Comparison of ENCODE assay signal across 17 cellular contexts in genomic region chr1:74586253-74586897, GRCh38.
A peak's percentile ranks its signal among the peaks of the same experiment; 100 is the strongest.
DNase-seq lines count a peak whose midpoint lies in the region; ATAC-seq, FAIRE-seq and TF ChIP-seq lines count a peak whose summit lies in the region.
"Had no signal": no experiment of that assay in that cellular context is flagged by ENCODE, and none has a peak within 500 bp of the region (broad histone marks: within the 10 kb centered on the region; RNA-seq: fewer than 3 reads in every experiment).

No MANE protein-coding gene starts in this region.

- H3K9me3 Mint-ChIP-seq in activated CD8-positive, alpha-beta memory T cell treated with anti-CD3 and anti-CD28 coated beads, Interleukin-2, amount 10 ng/mL, durations not matched to agents 7 days and 5 days (ENCODE audit: low read depth) = no peaks in the 10 kb centered on the region
- H3K9me3 Mint-ChIP-seq in central memory CD8-positive, alpha-beta T cell = no peaks in the 10 kb centered on the region

- H3K27ac Mint-ChIP-seq in activated CD8-positive, alpha-beta memory T cell treated with anti-CD3 and anti-CD28 coated beads, Interleukin-2, amount 10 ng/mL, durations not matched to agents 7 days and 5 days = no peak overlapping the region
- H3K27ac Mint-ChIP-seq in central memory CD8-positive, alpha-beta T cell (ENCODE audit: low read depth) = peak overlapping the region; percentile 27

- no peak overlapping the region for H3K27ac ChIP-seq in small intestine (ENCODE audit: low read depth in 1 of 2, low read length in 1 of 2)
- H3K27ac ChIP-seq: Peyer's patch, VCaP had no signal

- peaks cover 28% of the 10 kb centered on the region for H3K27me3 Mint-ChIP-seq in activated CD8-positive, alpha-beta memory T cell treated with anti-CD3 and anti-CD28 coated beads, Interleukin-2, amount 10 ng/mL, durations not matched to agents 7 days and 5 days
- no peaks in the 10 kb centered on the region for H3K27me3 Mint-ChIP-seq in central memory CD8-positive, alpha-beta T cell

- no peaks in the 10 kb centered on the region for H3K36me3 Mint-ChIP-seq in activated CD8-positive, alpha-beta memory T cell treated with anti-CD3 and anti-CD28 coated beads, Interleukin-2, amount 10 ng/mL, durations not matched to agents 7 days and 5 days
- H3K36me3 Mint-ChIP-seq in central memory CD8-positive, alpha-beta T cell (ENCODE audit: insufficient read depth) = no peaks in the 10 kb centered on the region

- no peaks in the 10 kb centered on the region for H3K9me3 ChIP-seq in small intestine (ENCODE audit: control insufficient read depth, low read depth)
- H3K9me3 ChIP-seq: Peyer's patch had no signal

- peak overlapping the region; percentile 12; the same call in 1 of the 2 replicates for H3K4me3 ChIP-seq in LNCaP clone FGC (ENCODE audit: low read depth, low read length)
- no peak overlapping the region for H3K4me3 ChIP-seq in small intestine (ENCODE audit: low read depth in 1 of 2, low read length in 2 of 2)
- H3K4me3 ChIP-seq: Peyer's patch had no signal

- 37 to 67% (median 39%) methylated on average over 4 of the region's 4 CpGs for WGBS in small intestine, 3 donors

- CTCF ChIA-PET in activated CD8-positive, alpha-beta memory T cell treated with anti-CD3 and anti-CD28 coated beads, Interleukin-2, amount 10 ng/mL, durations not matched to agents 7 days and 5 days (lab: Charles Lee) = no interaction called here

- H3K4me3 Mint-ChIP-seq in activated CD8-positive, alpha-beta memory T cell treated with anti-CD3 and anti-CD28 coated beads, Interleukin-2, amount 10 ng/mL, durations not matched to agents 7 days and 5 days = peak overlapping the region; percentile 57
- peak overlapping the region; percentile 57 for H3K4me3 Mint-ChIP-seq in central memory CD8-positive, alpha-beta T cell

- no peak for TF ChIP-seq CTCF in LNCaP clone FGC (IDR thresholded peaks at IDR 0.05; ENCODE audit: control insufficient read depth, extremely low read depth, insufficient read depth)

- H3K36me3 ChIP-seq in small intestine (ENCODE audit: control insufficient read depth in 2 of 2, insufficient read depth in 2 of 2, low read length in 2 of 2) = no peaks in the 10 kb centered on the region
- H3K36me3 ChIP-seq: Peyer's patch had no signal

- no peak for ATAC-seq in activated CD8-positive, alpha-beta memory T cell treated with anti-CD3 and anti-CD28 coated beads, Interleukin-2, amount 10 ng/mL, durations not matched to agents 7 days and 5 days
- ATAC-seq in central memory CD8-positive, alpha-beta T cell (replicated peaks; ENCODE audit: extremely low read depth, poor library complexity, severe bottlenecking) = no peak
- ATAC-seq in HG02798 (IDR thresholded peaks at IDR 0.05; ENCODE audit: poor library complexity, unreplicated experiment) (no peak), GM19035 (IDR thresholded peaks at IDR 0.05; ENCODE audit: unreplicated experiment) (no peak)
- ATAC-seq: esophagus mucosa, sciatic nerve had no signal

- no peaks in the 10 kb centered on the region for H3K4me1 ChIP-seq in small intestine (ENCODE audit: control insufficient read depth in 2 of 2, insufficient read depth in 1 of 2, low read depth in 1 of 2, low read length in 1 of 2)
- H3K4me1 ChIP-seq: Peyer's patch had no signal

- no peak for DNase-seq in activated CD8-positive, alpha-beta memory T cell treated with anti-CD3 and anti-CD28 coated beads, Interleukin-2, amount 10 ng/mL, durations not matched to agents 7 days and 5 days
- DNase-seq in activated CD8-positive, alpha-beta memory T cell treated with anti-CD3 and anti-CD28 coated beads, Interleukin-2, amount 50 U/mL, for 48 hours = no peak
- DNase-seq in LNCaP clone FGC (ENCODE audit: low read depth) (no peak), small intestine (no peak), activated gamma-delta T cell (lab: John Stamatoyannopoulos, UW) (no peak)
- DNase-seq in central memory CD8-positive, alpha-beta T cell (ENCODE audit: low spot score in 2 of 2) = no peak
- DNase-seq: activated gamma-delta T cell treated with Interleukin-2 at 50 U/mL for 16 hours; central memory CD4-positive, alpha-beta T cell; GF-D8; Peyer's patch; trophoblast cell had no signal

- peak; percentile 93 for FAIRE-seq in small intestine (lab: Jason Lieb, UNC)
- FAIRE-seq: H54 had no signal

- no peaks in the 10 kb centered on the region for H3K27me3 ChIP-seq in small intestine (ENCODE audit: control insufficient read depth in 2 of 2, insufficient read depth in 2 of 2, low read length in 2 of 2)
- H3K27me3 ChIP-seq: Peyer's patch had no signal

- H3K4me1 Mint-ChIP-seq in activated CD8-positive, alpha-beta memory T cell treated with anti-CD3 and anti-CD28 coated beads, Interleukin-2, amount 10 ng/mL, durations not matched to agents 7 days and 5 days = peaks cover 5% of the 10 kb centered on the region
- peaks cover 7% of the 10 kb centered on the region for H3K4me1 Mint-ChIP-seq in central memory CD8-positive, alpha-beta T cell
